11 cellular contexts compared by ENCODE assay signal in the genomic region with DNA sequence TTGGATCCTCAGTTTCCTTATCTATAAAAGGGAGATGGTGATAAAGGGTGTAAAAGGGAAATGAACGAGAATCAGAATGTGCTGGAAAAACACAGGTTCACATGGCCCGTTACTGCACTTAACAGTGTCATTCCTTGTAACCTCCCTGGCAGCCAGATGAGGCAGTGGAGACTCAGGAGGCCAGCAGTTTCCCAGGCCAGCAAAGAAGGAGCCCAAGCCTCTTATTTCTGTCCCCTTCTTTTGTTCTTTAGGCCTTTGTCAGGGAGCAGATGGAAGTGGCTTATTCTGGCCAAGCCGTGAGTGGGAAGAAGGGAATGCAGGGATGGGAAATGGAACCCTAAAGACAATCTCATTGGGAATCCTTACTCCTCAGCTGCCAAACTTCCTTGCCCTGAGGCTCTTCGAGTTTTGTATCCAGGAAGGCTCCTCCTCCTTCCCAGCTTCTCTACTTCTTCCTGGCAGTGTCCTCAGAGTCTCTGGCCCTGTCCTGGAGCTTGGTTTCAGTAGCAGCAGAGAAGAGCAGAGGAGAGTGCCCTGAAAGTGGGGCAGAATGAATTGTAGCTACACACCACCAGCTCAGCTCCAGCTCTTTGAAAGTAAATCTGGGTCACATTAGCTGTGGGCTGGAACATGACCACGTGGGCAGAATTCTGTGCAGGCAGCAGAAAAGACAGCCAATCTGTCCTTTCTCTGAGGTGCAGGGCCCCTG.
DNase-seq lines count a peak whose midpoint lies in the region; ATAC-seq and TF ChIP-seq lines count a peak whose summit lies in the region.
"Had no signal": no experiment of that assay in that cellular context is flagged by ENCODE, and none has a peak within 500 bp of the region (broad histone marks: within the 10 kb centered on the region; RNA-seq: fewer than 3 reads in every experiment).

No MANE protein-coding gene starts in this region.

- peak overlapping the region; percentile 15 for H2AFZ ChIP-seq in mesenchymal stem cell (ENCODE audit: low read depth, low read length)

- H2BK15ac ChIP-seq in mesenchymal stem cell (ENCODE audit: low read depth, poor library complexity, severe bottlenecking): no peak overlapping the region

- H2AK5ac ChIP-seq in mesenchymal stem cell (ENCODE audit: low read length, severe bottlenecking): no peak overlapping the region

- no peak overlapping the region for H3K18ac ChIP-seq in mesenchymal stem cell (ENCODE audit: low read depth in 1 of 2, low read length in 2 of 2)

- H2BK12ac ChIP-seq in mesenchymal stem cell (ENCODE audit: low read length in 2 of 2): no peak overlapping the region

- H3K4ac ChIP-seq in mesenchymal stem cell (ENCODE audit: low read depth in 1 of 2, low read length in 2 of 2): no peak overlapping the region

- H3K14ac ChIP-seq in mesenchymal stem cell (ENCODE audit: low read length in 2 of 2): no peak overlapping the region

- no peak overlapping the region for H4K91ac ChIP-seq in mesenchymal stem cell (ENCODE audit: low read length)

- no peak overlapping the region for H2BK120ac ChIP-seq in mesenchymal stem cell (ENCODE audit: low read depth, low read length)

- TF ChIP-seq POLR2A in testis (IDR thresholded peaks at IDR 0.05): no peak

- no peaks in the 10 kb centered on the region for H3K9me3 ChIP-seq in mesenchymal stem cell (ENCODE audit: control insufficient read depth, low read length)
- no peaks in the 10 kb centered on the region for H3K9me3 ChIP-seq in testis
- H3K9me3 ChIP-seq: ovary had no signal

- peak overlapping the region; percentile 72 for H3K9ac ChIP-seq in mesenchymal stem cell (ENCODE audit: low read length)

- H3K27me3 ChIP-seq in mesenchymal stem cell (ENCODE audit: control insufficient read depth in 1 of 2, insufficient read depth in 1 of 2, low read length in 2 of 2): no peaks in the 10 kb centered on the region
- H3K27me3 ChIP-seq in testis: no peaks in the 10 kb centered on the region
- H3K27me3 ChIP-seq: ovary had no signal

- ATAC-seq in GM18520 (IDR thresholded peaks at IDR 0.05; ENCODE audit: unreplicated experiment): no peak
- ATAC-seq: activated CD8-positive, alpha-beta memory T cell treated with anti-CD3 and anti-CD28 coated beads, Interleukin-2, amount 10 ng/mL, durations not matched to agents 7 days and 5 days had no signal

- 74% methylated on average over 4 of the region's 5 CpGs for WGBS in mesenchymal stem cell
- 36 to 49% methylated on average over 5 of the region's 5 CpGs for WGBS in testis, 2 donors

- no peak overlapping the region for H4K8ac ChIP-seq in mesenchymal stem cell (ENCODE audit: low read length)

- H3K4me1 ChIP-seq in mesenchymal stem cell (ENCODE audit: control insufficient read depth, insufficient read depth, low read depth, low read length): peaks cover 18% of the 10 kb centered on the region
- H3K4me1 ChIP-seq in testis: peaks cover 34% of the 10 kb centered on the region

- no peak overlapping the region for H3K4me2 ChIP-seq in mesenchymal stem cell (ENCODE audit: low read length, poor library complexity, severe bottlenecking)

- intact Hi-C loops in testis (cut with DNase I; ENCODE audit: low total_unique reads): loop anchor here (5.0 kb wide), 1 partner anchor 1063 kb away; no protein-coding TSS in a partner anchor

- H3K27ac ChIP-seq in mesenchymal stem cell (ENCODE audit: low read length, poor library complexity, severe bottlenecking) (no peak overlapping the region), testis (peak overlapping the region; percentile 74 to 81)
- H3K27ac ChIP-seq: ovary had no signal

- no peak for TF ChIP-seq CTCF in choroid plexus epithelial cell (conservative IDR thresholded peaks at IDR 0.05; ENCODE audit: low read depth, low read length)
- TF ChIP-seq CTCF in testis (IDR thresholded peaks at IDR 0.05): no peak

- H3K4me3 ChIP-seq in choroid plexus epithelial cell (ENCODE audit: low read depth, low read length): no peak overlapping the region
- H3K4me3 ChIP-seq in mesenchymal stem cell (ENCODE audit: insufficient read depth in 1 of 2, low read depth in 1 of 2, low read length in 2 of 2): peak overlapping the region in 1 of 2 experiments; percentile 12
- H3K4me3 ChIP-seq in testis: no peak overlapping the region
- H3K4me3 ChIP-seq: ovary had no signal

- H2BK5ac ChIP-seq in mesenchymal stem cell (ENCODE audit: low read depth, low read length, poor library complexity, severe bottlenecking): no peak overlapping the region

- no peak overlapping the region for H3K23ac ChIP-seq in mesenchymal stem cell (ENCODE audit: low read length in 2 of 2)

- DNase-seq in OCI-M1 (lab: John Stamatoyannopoulos, UW): peak; percentile 24
- peak; percentile 44 for DNase-seq in choroid plexus epithelial cell (ENCODE audit: low read depth)
- DNase-seq in mesenchymal stem cell: peak; percentile 32
- DNase-seq in testis: peak; percentile 68
- no peak for DNase-seq in NCI-H524 treated with DMSO at 0.1 percent for 48 hours (lab: John Stamatoyannopoulos, UW)
- DNase-seq in NCI-H774 (lab: John Stamatoyannopoulos, UW): no peak
- DNase-seq: activated CD8-positive, alpha-beta memory T cell treated with anti-CD3 and anti-CD28 coated beads, Interleukin-2, amount 10 ng/mL, durations not matched to agents 7 days and 5 days; GDM1; NCI-H345; ovary had no signal

- H3K36me3 ChIP-seq in mesenchymal stem cell (ENCODE audit: control insufficient read depth in 1 of 2, insufficient read depth in 2 of 2, low read depth in 1 of 2, low read length in 2 of 2): peaks cover 0 to 14% of the 10 kb centered on the region in 2 experiments
- H3K36me3 ChIP-seq in testis (ENCODE audit: low read depth, missing control alignments): no peaks in the 10 kb centered on the region
- H3K36me3 ChIP-seq: ovary had no signal

- peaks cover 3% of the 10 kb centered on the region for H3K79me1 ChIP-seq in mesenchymal stem cell (replicated peaks; ENCODE audit: low read length, poor library complexity, severe bottlenecking)

Comparison
In these comparisons a context has a peak if more than half of its experiments do, and no peak if none do; other contexts are left out.
1. DNase-seq: peak in OCI-M1 (single experiment), choroid plexus epithelial cell (single experiment), mesenchymal stem cell (single experiment) and testis (single experiment); none in NCI-H524 treated with DMSO at 0.1 percent for 48 hours (single experiment) and NCI-H774 (single experiment).